8 cellular contexts compared by ENCODE assay signal in genomic region chr11:61429346-61429690, GRCh38. TPM values are rescaled to one million over a fixed set of nuclear protein-coding genes. Genes with fewer than 3 reads are reported as not detected.
DNase-seq lines count a peak whose midpoint lies in the region; ATAC-seq, FAIRE-seq and TF ChIP-seq lines count a peak whose summit lies in the region.

No MANE protein-coding gene starts in this region.

- peak; percentile 57 for ATAC-seq in GM19452 (IDR thresholded peaks at IDR 0.05; ENCODE audit: unreplicated experiment)
- ATAC-seq in HG03565 (IDR thresholded peaks at IDR 0.05; ENCODE audit: unreplicated experiment), result peak; percentile 35
- peak; percentile 80 for ATAC-seq in Panc1
- peak; percentile 76 to 91 for ATAC-seq in upper lobe of left lung (ENCODE audit: low FRiP score in 2 of 2)

- TF ChIP-seq POLR2A in ovary (IDR thresholded peaks at IDR 0.05), result no peak
- TF ChIP-seq POLR2A in upper lobe of left lung (IDR thresholded peaks at IDR 0.05), result no peak

- in situ Hi-C loops in Panc1 (cut with HindIII; ENCODE audit: low pct_unique_long_range_greater_than_20kb, low sequenced_read_pairs), result no loop called here

- CTCF ChIA-PET in Panc1 (lab: Charles Lee), result no interaction called here

- no peak for TF ChIP-seq EP300 in ovary (IDR thresholded peaks at IDR 0.05)
- TF ChIP-seq EP300 in upper lobe of left lung (IDR thresholded peaks at IDR 0.05), result no peak

- H3K27me3 ChIP-seq in Panc1 (ENCODE audit: control insufficient read depth, insufficient read depth, low read length) (no peaks in the 10 kb centered on the region), ovary (no peaks in the 10 kb centered on the region), upper lobe of left lung (no peaks in the 10 kb centered on the region)

- H3K27ac ChIP-seq in Panc1 (ENCODE audit: low read length), result peak overlapping the region; percentile 86
- peak overlapping the region; percentile 84 to 94 for H3K27ac ChIP-seq in ovary
- peak overlapping the region; percentile 97 to 100 (median 100) for H3K27ac ChIP-seq in upper lobe of left lung

- H3K9me3 ChIP-seq in Panc1 (ENCODE audit: control insufficient read depth, insufficient read depth, low read depth, low read length) (no peaks in the 10 kb centered on the region), ovary (no peaks in the 10 kb centered on the region), upper lobe of left lung (no peaks in the 10 kb centered on the region)

- H3K4me3 ChIP-seq in Panc1 (ENCODE audit: low read depth in 2 of 2, low read length in 2 of 2) (peak overlapping the region; percentile 98 to 100), ovary (peak overlapping the region; percentile 78), upper lobe of left lung (peak overlapping the region; percentile 58 to 95 (median 68))

- intact Hi-C loops in Panc1 (cut with micrococcal nuclease; ENCODE audit: unreplicated experiment), result no loop called here
- intact Hi-C loops in ovary (cut with DNase I), result no loop called here

- POLR2A ChIA-PET in Panc1 (lab: Charles Lee), result interaction anchor here (1.0 kb wide), 1 partner anchor 67 kb away, joined by 3 read pairs; no protein-coding TSS in a partner anchor

- peak; percentile 63 for TF ChIP-seq CTCF in Panc1 (IDR thresholded peaks at IDR 0.05)
- TF ChIP-seq CTCF in ovary (IDR thresholded peaks at IDR 0.05), result no peak
- TF ChIP-seq CTCF in upper lobe of left lung (IDR thresholded peaks at IDR 0.05), result peak in 4 of 6 experiments; percentile 7 to 47 (median 40)

- H3K4me1 ChIP-seq in Panc1 (ENCODE audit: control insufficient read depth, insufficient read depth, low read length) (peaks cover 8% of the 10 kb centered on the region), ovary (ENCODE audit: insufficient read depth) (peaks cover 2% of the 10 kb centered on the region), upper lobe of left lung (peaks cover 37 to 56% (median 42%) of the 10 kb centered on the region in 4 donors)

- peaks cover 38% of the 10 kb centered on the region for H3K36me3 ChIP-seq in Panc1 (ENCODE audit: control insufficient read depth, insufficient read depth, low read length)
- H3K36me3 ChIP-seq in ovary, result no peaks in the 10 kb centered on the region
- H3K36me3 ChIP-seq in upper lobe of left lung, result peaks cover 2 to 47% (median 39%) of the 10 kb centered on the region in 4 donors

- DNase-seq in D341Med (ENCODE audit: low spot score), result peak; percentile 89
- DNase-seq in Panc1 (ENCODE audit: low read depth, low spot score), result no peak
- peak; percentile 69 for DNase-seq in activated gamma-delta T cell (lab: John Stamatoyannopoulos, UW)
- peak; percentile 63 to 65 for DNase-seq in frontal cortex (ENCODE audit: low spot score in 2 of 2)
- DNase-seq in ovary, result peak in 3 of 5 donors; percentile 49 to 76 (median 72)
- DNase-seq in upper lobe of left lung, result peak; percentile 58 to 94

- BruUV-seq in Panc1 (replicated peaks; lab: Mats Ljungman, UMichigan), result no TSS peak

- 0 to 1% (median 1%) methylated on average over 10 to 37 of the region's 37 CpGs for WGBS in ovary, 3 donors
- 1% methylated on average over 35 of the region's 37 CpGs; no CpG with 5 or more reads in 1 of the 2 donors for WGBS in upper lobe of left lung, 2 donors

- FAIRE-seq in frontal cortex (lab: Jason Lieb, UNC), result no peak

RNA-seq across cellular contexts. Expression of gene CPSF7, which starts 0.5 kb away (rescaled TPM):
- total RNA-seq in Panc1 (2021; ENCODE audit: unreplicated experiment), result 96.1 TPM
- 63.2 TPM for polyA plus RNA-seq in Panc1 (2012; ENCODE audit: insufficient read length)
- 15.5 TPM for total RNA-seq in frontal cortex
- 100 to 1,000 TPM in 1 of 7 donors, 10 to 100 TPM in 6; 33.3 to 103 (median 83.4) TPM for total RNA-seq in ovary
- polyA plus RNA-seq in ovary, result 100 to 1,000 TPM in 1 of 2 donors, 10 to 100 TPM in 1; 51.8 to 109 TPM
- 10 to 100 TPM; 34.5 to 81.7 (median 57.1) TPM for total RNA-seq in upper lobe of left lung

RNA-seq across cellular contexts. Expression of gene SDHAF2, which starts 0.6 kb away (rescaled TPM):
- total RNA-seq in Panc1 (2021; ENCODE audit: unreplicated experiment), result 43.2 TPM
- 55.0 TPM for polyA plus RNA-seq in Panc1 (2012; ENCODE audit: insufficient read length)
- total RNA-seq in frontal cortex, result 68.5 TPM
- 10 to 100 TPM; 31.9 to 91.1 (median 37.5) TPM for total RNA-seq in ovary
- 10 to 100 TPM; 40.8 to 43.5 TPM for polyA plus RNA-seq in ovary
- 10 to 100 TPM; 20.9 to 63.9 (median 34.6) TPM for total RNA-seq in upper lobe of left lung

RNA-seq across cellular contexts. Expression of gene TMEM216, which starts 36.9 kb away (rescaled TPM):
- 11.7 TPM for total RNA-seq in Panc1 (2021; ENCODE audit: unreplicated experiment)
- polyA plus RNA-seq in Panc1 (2012; ENCODE audit: insufficient read length), result 10.6 TPM
- 10.2 TPM for total RNA-seq in frontal cortex
- 10 to 100 TPM; 20.2 to 32.6 (median 24.2) TPM for total RNA-seq in ovary
- 10 to 100 TPM; 29.1 to 34.6 TPM for polyA plus RNA-seq in ovary
- 10 to 100 TPM in 3 of 6 donors, 1 to 10 TPM in 2, under 1 TPM in 1; 0.78 to 16.1 (median 10.1) TPM for total RNA-seq in upper lobe of left lung

Comparison
In these comparisons a context has a peak if more than half of its experiments do, and no peak if none do; other contexts are left out.
1. CTCF ChIP-seq: peak in Panc1 (single experiment) and upper lobe of left lung (4 of 6); none in ovary (0 of 3).
2. Peak in every context shown above with its lines, with median percentiles within 50 percentile points of each other: ATAC-seq, H3K27ac ChIP-seq and H3K4me3 ChIP-seq.